Comparison of ENCODE assay signal across 1 cellular context in the genomic region with DNA sequence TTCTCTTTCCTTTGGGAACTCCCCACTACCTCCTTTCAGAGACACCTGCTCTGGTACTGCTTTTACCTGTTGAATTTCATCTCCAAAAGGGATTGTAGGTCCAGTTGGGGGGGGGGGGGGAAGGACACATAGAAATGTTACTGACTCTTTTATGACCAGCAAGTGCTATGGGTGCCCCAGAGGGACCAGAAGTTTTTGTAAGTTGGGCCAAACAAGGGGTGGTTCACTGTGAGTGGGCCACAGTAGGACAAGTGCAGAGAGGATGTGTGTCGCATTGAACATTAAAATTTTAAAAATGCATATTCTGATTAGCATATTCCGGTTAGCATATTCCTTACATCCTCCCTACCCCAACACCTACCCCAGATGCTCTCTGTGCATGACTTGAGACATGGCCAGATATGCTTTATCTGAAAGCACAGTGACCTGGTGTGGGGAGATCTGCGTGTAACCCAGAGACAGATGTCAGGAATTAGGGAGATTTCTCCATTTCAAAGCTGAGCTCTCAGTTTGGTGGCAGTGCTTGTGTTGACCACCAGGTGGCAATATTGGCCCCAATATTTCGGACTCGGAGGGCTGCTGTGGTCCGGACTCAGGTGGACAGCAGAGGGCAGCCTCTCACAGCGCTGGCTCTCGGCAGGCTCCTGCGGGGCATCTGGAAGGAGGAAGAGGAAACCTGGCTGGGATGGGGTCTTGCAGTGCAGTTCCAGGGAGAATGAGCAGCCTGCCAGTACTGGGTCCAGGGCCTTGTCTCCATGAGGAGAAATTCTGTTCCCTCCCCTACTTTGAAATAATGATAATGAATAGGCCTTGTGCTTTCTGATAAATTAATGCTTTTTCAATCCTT.
TF ChIP-seq lines count a peak whose summit lies in the region.

No MANE protein-coding gene starts in this region.

TF ChIP-seq in H1, 55 proteins besides CTCF, POLR2A, EP300 and RAD21 (continued from another document):
- TF ChIP-seq, protein P1, sequence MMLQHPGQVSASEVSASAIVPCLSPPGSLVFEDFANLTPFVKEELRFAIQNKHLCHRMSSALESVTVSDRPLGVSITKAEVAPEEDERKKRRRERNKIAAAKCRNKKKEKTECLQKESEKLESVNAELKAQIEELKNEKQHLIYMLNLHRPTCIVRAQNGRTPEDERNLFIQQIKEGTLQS (IDR thresholded peaks at IDR 0.05; ENCODE audit: insufficient read depth, low read depth, low read length), result peak; percentile 61; the same call in 1 of the 2 replicates
- TF ChIP-seq CBX5 (IDR thresholded peaks at IDR 0.05; ENCODE audit: low read depth, low read length) (no peak), KDM1A (IDR thresholded peaks at IDR 0.05; ENCODE audit: borderline replicate concordance, low read length) (peak; percentile 47; the same call in 1 of the 2 replicates), BACH1 (IDR thresholded peaks at IDR 0.05; ENCODE audit: low read length) (no peak), EGR1 (IDR thresholded peaks at IDR 0.05; ENCODE audit: borderline replicate concordance, low read depth, low read length) (no peak), TAF1 (IDR thresholded peaks at IDR 0.05; ENCODE audit: low read depth, low read length) (no peak), SP1 (IDR thresholded peaks at IDR 0.05; ENCODE audit: low read depth, low read length) (0 out of 2 replicates have a peak, but pooled peaks have one; percentile 23)
